Comparison of ENCODE assay signal across 9 cellular contexts in genomic region chr6:112780498-112781096, GRCh38.
DNase-seq lines count a peak whose midpoint lies in the region; ATAC-seq, FAIRE-seq and TF ChIP-seq lines count a peak whose summit lies in the region.
"Had no signal": no experiment of that assay in that cellular context is flagged by ENCODE, and none has a peak within 500 bp of the region (broad histone marks: within the 10 kb centered on the region; RNA-seq: fewer than 3 reads in every experiment).

No MANE protein-coding gene starts in this region.

- H3K4ac ChIP-seq in mesenchymal stem cell (ENCODE audit: low read depth in 1 of 2, low read length in 2 of 2): no peak overlapping the region

- H3K27me3 ChIP-seq in MG63 (no peaks in the 10 kb centered on the region), endodermal cell (ENCODE audit: control insufficient read depth, insufficient read depth, low read length, poor library complexity, severe bottlenecking) (no peaks in the 10 kb centered on the region), mesenchymal stem cell (ENCODE audit: control insufficient read depth in 1 of 2, insufficient read depth in 1 of 2, low read length in 2 of 2) (no peaks in the 10 kb centered on the region)

- no peaks in the 10 kb centered on the region for H3K27me3 Mint-ChIP-seq in endodermal cell (ENCODE audit: insufficient read depth)
- H3K27me3 Mint-ChIP-seq: T-cell had no signal

- H3K36me3 ChIP-seq in MG63 (no peaks in the 10 kb centered on the region), endodermal cell (ENCODE audit: control insufficient read depth, insufficient read depth, low read length) (no peaks in the 10 kb centered on the region), mesenchymal stem cell (ENCODE audit: control insufficient read depth in 1 of 2, insufficient read depth in 2 of 2, low read depth in 1 of 2, low read length in 2 of 2) (no peaks in the 10 kb centered on the region)

- no peak overlapping the region for H3K18ac ChIP-seq in mesenchymal stem cell (ENCODE audit: low read depth in 1 of 2, low read length in 2 of 2)

- no peaks in the 10 kb centered on the region for H3K36me3 Mint-ChIP-seq in endodermal cell (ENCODE audit: low read depth)
- H3K36me3 Mint-ChIP-seq: T-cell had no signal

- H2BK12ac ChIP-seq in mesenchymal stem cell (ENCODE audit: low read length in 2 of 2): no peak overlapping the region

- H3K14ac ChIP-seq in mesenchymal stem cell (ENCODE audit: low read length in 2 of 2): no peak overlapping the region

- H3K9ac ChIP-seq in endodermal cell (ENCODE audit: extremely low read depth, low read length, poor library complexity, severe bottlenecking) (no peak overlapping the region), mesenchymal stem cell (ENCODE audit: low read length) (peak overlapping the region; percentile 34)

- no peak overlapping the region for H4K91ac ChIP-seq in mesenchymal stem cell (ENCODE audit: low read length)

- H3K4me1 Mint-ChIP-seq in endodermal cell: peaks cover 5% of the 10 kb centered on the region
- H3K4me1 Mint-ChIP-seq: T-cell had no signal

- no peak overlapping the region for H2AK5ac ChIP-seq in mesenchymal stem cell (ENCODE audit: low read length, severe bottlenecking)

- H3K27ac Mint-ChIP-seq in endodermal cell: no peak overlapping the region
- H3K27ac Mint-ChIP-seq: T-cell had no signal

- H3K9me3 ChIP-seq in MG63: no peaks in the 10 kb centered on the region
- no peaks in the 10 kb centered on the region for H3K9me3 ChIP-seq in endodermal cell (ENCODE audit: control insufficient read depth, low read length)
- H3K9me3 ChIP-seq in mesenchymal stem cell (ENCODE audit: control insufficient read depth, low read length): no peaks in the 10 kb centered on the region

- no peaks in the 10 kb centered on the region for H3K79me1 ChIP-seq in mesenchymal stem cell (replicated peaks; ENCODE audit: low read length, poor library complexity, severe bottlenecking)

- H3K27ac ChIP-seq in endodermal cell (ENCODE audit: low read depth, low read length): no peak overlapping the region
- H3K27ac ChIP-seq in mesenchymal stem cell (ENCODE audit: low read length, poor library complexity, severe bottlenecking): no peak overlapping the region

- H2BK5ac ChIP-seq in mesenchymal stem cell (ENCODE audit: low read depth, low read length, poor library complexity, severe bottlenecking): no peak overlapping the region

- no peak overlapping the region for H3K23ac ChIP-seq in mesenchymal stem cell (ENCODE audit: low read length in 2 of 2)

- peak; percentile 84 for ATAC-seq in HG02588 (IDR thresholded peaks at IDR 0.05; ENCODE audit: unreplicated experiment)
- ATAC-seq: T-cell had no signal

- peak; percentile 69 for DNase-seq in ACHN
- peak; percentile 13 for DNase-seq in MG63
- DNase-seq in SHP77 (lab: John Stamatoyannopoulos, UW): peak; percentile 64 to 78
- peak; percentile 87 for DNase-seq in endodermal cell
- peak; percentile 84 for DNase-seq in mesenchymal stem cell
- peak; percentile 46 for DNase-seq in urothelium cell line (ENCODE audit: low spot score)

- H3K4me1 ChIP-seq in endodermal cell (ENCODE audit: control insufficient read depth, insufficient read depth, low read length): no peaks in the 10 kb centered on the region
- H3K4me1 ChIP-seq in mesenchymal stem cell (ENCODE audit: control insufficient read depth, insufficient read depth, low read depth, low read length): no peaks in the 10 kb centered on the region

- H3K4me3 ChIP-seq in GM12875 (ENCODE audit: low read depth, low read length) (no peak overlapping the region), MG63 (no peak overlapping the region), endodermal cell (ENCODE audit: low read length) (no peak overlapping the region), mesenchymal stem cell (ENCODE audit: insufficient read depth in 1 of 2, low read depth in 1 of 2, low read length in 2 of 2) (no peak overlapping the region)

- TF ChIP-seq CTCF in GM12875 (IDR thresholded peaks at IDR 0.05; ENCODE audit: borderline replicate concordance, insufficient read depth, low read depth, low read length): peak; percentile 42; the same call in 1 of the 2 replicates
- TF ChIP-seq CTCF in endodermal cell (conservative IDR thresholded peaks at IDR 0.05): peak; percentile 94

- in situ Hi-C loops in ACHN (cut with HindIII; ENCODE audit: low pct_ligation_motif_present, low pct_unique_long_range_greater_than_20kb, low sequenced_read_pairs): no loop called here

- H2AFZ ChIP-seq in mesenchymal stem cell (ENCODE audit: low read depth, low read length): no peak overlapping the region

- H4K8ac ChIP-seq in mesenchymal stem cell (ENCODE audit: low read length): no peak overlapping the region

- H2BK120ac ChIP-seq in mesenchymal stem cell (ENCODE audit: low read depth, low read length): no peak overlapping the region

- no peak overlapping the region for H3K4me3 Mint-ChIP-seq in endodermal cell
- H3K4me3 Mint-ChIP-seq: T-cell had no signal

- no peak overlapping the region for H3K4me2 ChIP-seq in mesenchymal stem cell (ENCODE audit: low read length, poor library complexity, severe bottlenecking)

- WGBS in endodermal cell (ENCODE audit: insufficient coverage in 1 of 2, insufficient read length in 1 of 2), 2 experiments: 19% methylated on average over 9 of the region's 9 CpGs; no CpG with 5 or more reads in 1 of the 2 experiments
- 4% methylated on average over 6 of the region's 9 CpGs for WGBS in mesenchymal stem cell

- no peaks in the 10 kb centered on the region for H3K9me3 Mint-ChIP-seq in endodermal cell
- H3K9me3 Mint-ChIP-seq: T-cell had no signal

- H2BK15ac ChIP-seq in mesenchymal stem cell (ENCODE audit: low read depth, poor library complexity, severe bottlenecking): no peak overlapping the region

- FAIRE-seq in urothelium cell line (lab: Jason Lieb, UNC): no peak

Comparison
In these comparisons a context has a peak if more than half of its experiments do, and no peak if none do; other contexts are left out.
1. DNase-seq: peak in every context shown above with its lines; median percentile 87 in endodermal cell; 84 in mesenchymal stem cell; 71 in SHP77; 69 in ACHN; 46 in urothelium cell line; 13 in MG63.